In the genomic region with DNA sequence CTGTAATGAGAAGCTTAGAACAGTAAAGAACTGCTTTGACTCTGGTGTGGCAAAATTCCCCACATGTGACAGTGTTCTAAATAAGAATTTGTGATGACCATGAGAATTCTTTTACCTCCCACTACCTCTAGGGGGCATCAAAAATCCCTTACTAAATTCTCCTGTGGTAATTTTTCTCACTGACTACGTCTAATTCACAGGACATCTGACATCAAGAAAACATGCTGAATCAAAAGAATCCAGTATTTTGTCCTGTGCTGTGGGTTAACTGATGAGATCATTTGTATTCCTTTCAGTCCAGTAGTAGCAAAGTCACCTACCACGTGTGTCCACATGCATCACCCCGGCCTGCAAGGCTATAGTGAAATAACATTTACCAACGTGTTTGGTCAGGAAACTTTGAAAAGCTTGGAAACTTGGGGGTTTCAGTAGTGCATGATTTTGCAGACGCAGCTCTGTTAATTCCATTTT, we compare ENCODE assay signal across 7 cellular contexts.
A peak's percentile ranks its signal among the peaks of the same experiment; 100 is the strongest.
DNase-seq lines count a peak whose midpoint lies in the region; ATAC-seq, FAIRE-seq and TF ChIP-seq lines count a peak whose summit lies in the region.

No MANE protein-coding gene starts in this region.

- H3K9me2 ChIP-seq in neural cell (ENCODE audit: insufficient read depth, low read length), result no peaks in the 10 kb centered on the region

- no peaks in the 10 kb centered on the region for H3K79me2 ChIP-seq in neural cell (replicated peaks; ENCODE audit: insufficient read depth, low read length)

- no peak for TF ChIP-seq RAD21 in neural cell (conservative IDR thresholded peaks at IDR 0.05)

- CTCF ChIA-PET in HEK293 (lab: Yijun Ruan, JAX), result interaction anchor here (0.6 to 5.1 kb wide), 28 partner anchors 8 to 875 kb away, joined by 3 to 58 read pairs (median 4); no protein-coding TSS in a partner anchor
- CTCF ChIA-PET in Panc1 (lab: Charles Lee), result interaction anchor here (0.6 to 0.8 kb wide), 2 partner anchors 20 to 77 kb away, joined by 4 to 6 read pairs; no protein-coding TSS in a partner anchor

- H2AFZ ChIP-seq in neural cell (ENCODE audit: low read depth, low read length), result no peak overlapping the region

- no peaks in the 10 kb centered on the region for H3K27me3 ChIP-seq in Panc1 (ENCODE audit: control insufficient read depth, insufficient read depth, low read length)
- no peaks in the 10 kb centered on the region for H3K27me3 ChIP-seq in neural cell (ENCODE audit: insufficient read depth, low read depth, low read length)

- peak; percentile 25 for DNase-seq in Panc1 (ENCODE audit: low read depth, low spot score)
- peak; percentile 52 for DNase-seq in epithelial cell of esophagus (ENCODE audit: low read depth)
- DNase-seq in mucosa of gallbladder (ENCODE audit: low spot score), result no peak

- no peaks in the 10 kb centered on the region for H3F3A ChIP-seq in neural cell (ENCODE audit: insufficient read depth, low read length, poor library complexity, severe bottlenecking)

- H3K36me3 ChIP-seq in HEK293 (ENCODE audit: control insufficient read depth in 2 of 2, insufficient read depth in 1 of 2, low read length in 2 of 2) (peaks cover 5 to 8% of the 10 kb centered on the region in 2 experiments; a peak in 2 of 3 replicates), Panc1 (ENCODE audit: control insufficient read depth, insufficient read depth, low read length) (no peaks in the 10 kb centered on the region), neural cell (ENCODE audit: insufficient read depth, low read length) (no peaks in the 10 kb centered on the region)

- TF ChIP-seq CTCF in HEK293 (tag by site-specific recombination; IDR thresholded peaks at IDR 0.05) (no peak; the same call in 1 of the 2 replicates), Panc1 (IDR thresholded peaks at IDR 0.05) (peak; percentile 90), epithelial cell of esophagus (IDR thresholded peaks at IDR 0.05; ENCODE audit: insufficient read depth, low read depth, low read length, missing control alignments) (peak; percentile 66), neural cell (IDR thresholded peaks at IDR 0.05; ENCODE audit: poor library complexity, severe bottlenecking) (peak; percentile 53)

- TF ChIP-seq EP300 in neural cell (conservative IDR thresholded peaks at IDR 0.05; ENCODE audit: poor library complexity, severe bottlenecking), result no peak

- H3K27ac ChIP-seq in HEK293 (ENCODE audit: extremely low read depth, low read depth, low read length) (no peak overlapping the region), Panc1 (ENCODE audit: low read length) (no peak overlapping the region), neural cell (ENCODE audit: low read length) (no peak overlapping the region)

- H3K9me3 ChIP-seq in HEK293 (ENCODE audit: control insufficient read depth, insufficient read depth, low read depth, low read length), result no peaks in the 10 kb centered on the region
- H3K9me3 ChIP-seq in Panc1 (ENCODE audit: control insufficient read depth, insufficient read depth, low read depth, low read length), result no peaks in the 10 kb centered on the region
- H3K9me3 ChIP-seq in neural cell (ENCODE audit: low read length), result no peaks in the 10 kb centered on the region

- peaks cover 15% of the 10 kb centered on the region; the same call in 1 of the 2 replicates for H3K4me1 ChIP-seq in HEK293 (ENCODE audit: control insufficient read depth, insufficient read depth, low read length)
- no peaks in the 10 kb centered on the region for H3K4me1 ChIP-seq in Panc1 (ENCODE audit: control insufficient read depth, insufficient read depth, low read length)

- peak; percentile 96 for FAIRE-seq in G401.6 (lab: Jason Lieb, UNC)

- no peak overlapping the region for H3K4me2 ChIP-seq in neural cell (ENCODE audit: low read length)

- H3K9ac ChIP-seq in neural cell (ENCODE audit: low read length), result no peak overlapping the region

- POLR2A ChIA-PET in HEK293 (lab: Yijun Ruan, JAX) (no interaction called here), Panc1 (lab: Charles Lee) (no interaction called here)

- intact Hi-C loops in Panc1 (cut with micrococcal nuclease; ENCODE audit: unreplicated experiment), result no loop called here

- H3K4me3 ChIP-seq in HEK293 (ENCODE audit: low read depth, low read length), result no peak overlapping the region
- no peak overlapping the region for H3K4me3 ChIP-seq in Panc1 (ENCODE audit: low read depth in 2 of 2, low read length in 2 of 2)
- H3K4me3 ChIP-seq in epithelial cell of esophagus (ENCODE audit: low read length), result no peak overlapping the region
- no peak overlapping the region for H3K4me3 ChIP-seq in neural cell (ENCODE audit: low read length)

- peak; percentile 65; the same call in 1 of the 2 replicates for ATAC-seq in Panc1
- ATAC-seq in HG02623 (IDR thresholded peaks at IDR 0.05; ENCODE audit: unreplicated experiment), result no peak

- in situ Hi-C loops in Panc1 (cut with HindIII; ENCODE audit: low pct_unique_long_range_greater_than_20kb, low sequenced_read_pairs), result no loop called here

- no TSS peak for BruUV-seq in Panc1 (replicated peaks; lab: Mats Ljungman, UMichigan)

- H4K20me1 ChIP-seq in neural cell (ENCODE audit: insufficient read depth), result no peaks in the 10 kb centered on the region

TF ChIP-seq in HEK293, 187 proteins besides CTCF, POLR2A, EP300 and RAD21 (continues in another document):
- TF ChIP-seq MYNN (tag by site-specific recombination; IDR thresholded peaks at IDR 0.05; ENCODE audit: borderline replicate concordance), result no peak
- TF ChIP-seq ZNF169 (tag by site-specific recombination; IDR thresholded peaks at IDR 0.05), result no peak
- TF ChIP-seq ATF2 (tag by site-specific recombination; IDR thresholded peaks at IDR 0.05; ENCODE audit: low read depth), result peak; percentile 43; the same call in 1 of the 2 replicates
- no peak for TF ChIP-seq KLF1 (tag by site-specific recombination; IDR thresholded peaks at IDR 0.05)
- no peak for TF ChIP-seq MEIS1 (CRISPR knock-in tag; IDR thresholded peaks at IDR 0.05; ENCODE audit: borderline replicate concordance)
- no peak for TF ChIP-seq ZNF23 (tag by site-specific recombination; IDR thresholded peaks at IDR 0.05; ENCODE audit: borderline replicate concordance)
- no peak for TF ChIP-seq ZNF324 (tag by site-specific recombination; IDR thresholded peaks at IDR 0.05)
- TF ChIP-seq, protein P1, sequence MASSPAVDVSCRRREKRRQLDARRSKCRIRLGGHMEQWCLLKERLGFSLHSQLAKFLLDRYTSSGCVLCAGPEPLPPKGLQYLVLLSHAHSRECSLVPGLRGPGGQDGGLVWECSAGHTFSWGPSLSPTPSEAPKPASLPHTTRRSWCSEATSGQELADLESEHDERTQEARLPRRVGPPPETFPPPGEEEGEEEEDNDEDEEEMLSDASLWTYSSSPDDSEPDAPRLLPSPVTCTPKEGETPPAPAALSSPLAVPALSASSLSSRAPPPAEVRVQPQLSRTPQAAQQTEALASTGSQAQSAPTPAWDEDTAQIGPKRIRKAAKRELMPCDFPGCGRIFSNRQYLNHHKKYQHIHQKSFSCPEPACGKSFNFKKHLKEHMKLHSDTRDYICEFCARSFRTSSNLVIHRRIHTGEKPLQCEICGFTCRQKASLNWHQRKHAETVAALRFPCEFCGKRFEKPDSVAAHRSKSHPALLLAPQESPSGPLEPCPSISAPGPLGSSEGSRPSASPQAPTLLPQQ (tag by site-specific recombination; IDR thresholded peaks at IDR 0.05), result 0 out of 2 replicates have a peak, but pooled peaks have one; percentile 14

TF ChIP-seq in neural cell, 6 proteins besides CTCF, POLR2A, EP300 and RAD21:
- TF ChIP-seq MXI1 (conservative IDR thresholded peaks at IDR 0.05; ENCODE audit: poor library complexity, severe bottlenecking) (no peak), SMC3 (conservative IDR thresholded peaks at IDR 0.05; ENCODE audit: poor library complexity) (no peak), TAF1 (IDR thresholded peaks at IDR 0.05; ENCODE audit: low read depth) (no peak), POLR2AphosphoS5 (IDR thresholded peaks at IDR 0.05) (no peak), EZH2 (IDR thresholded peaks at IDR 0.05; ENCODE audit: borderline replicate concordance, insufficient read depth, low read length, poor library complexity, severe bottlenecking) (no peak)
- TF ChIP-seq, protein P2, sequence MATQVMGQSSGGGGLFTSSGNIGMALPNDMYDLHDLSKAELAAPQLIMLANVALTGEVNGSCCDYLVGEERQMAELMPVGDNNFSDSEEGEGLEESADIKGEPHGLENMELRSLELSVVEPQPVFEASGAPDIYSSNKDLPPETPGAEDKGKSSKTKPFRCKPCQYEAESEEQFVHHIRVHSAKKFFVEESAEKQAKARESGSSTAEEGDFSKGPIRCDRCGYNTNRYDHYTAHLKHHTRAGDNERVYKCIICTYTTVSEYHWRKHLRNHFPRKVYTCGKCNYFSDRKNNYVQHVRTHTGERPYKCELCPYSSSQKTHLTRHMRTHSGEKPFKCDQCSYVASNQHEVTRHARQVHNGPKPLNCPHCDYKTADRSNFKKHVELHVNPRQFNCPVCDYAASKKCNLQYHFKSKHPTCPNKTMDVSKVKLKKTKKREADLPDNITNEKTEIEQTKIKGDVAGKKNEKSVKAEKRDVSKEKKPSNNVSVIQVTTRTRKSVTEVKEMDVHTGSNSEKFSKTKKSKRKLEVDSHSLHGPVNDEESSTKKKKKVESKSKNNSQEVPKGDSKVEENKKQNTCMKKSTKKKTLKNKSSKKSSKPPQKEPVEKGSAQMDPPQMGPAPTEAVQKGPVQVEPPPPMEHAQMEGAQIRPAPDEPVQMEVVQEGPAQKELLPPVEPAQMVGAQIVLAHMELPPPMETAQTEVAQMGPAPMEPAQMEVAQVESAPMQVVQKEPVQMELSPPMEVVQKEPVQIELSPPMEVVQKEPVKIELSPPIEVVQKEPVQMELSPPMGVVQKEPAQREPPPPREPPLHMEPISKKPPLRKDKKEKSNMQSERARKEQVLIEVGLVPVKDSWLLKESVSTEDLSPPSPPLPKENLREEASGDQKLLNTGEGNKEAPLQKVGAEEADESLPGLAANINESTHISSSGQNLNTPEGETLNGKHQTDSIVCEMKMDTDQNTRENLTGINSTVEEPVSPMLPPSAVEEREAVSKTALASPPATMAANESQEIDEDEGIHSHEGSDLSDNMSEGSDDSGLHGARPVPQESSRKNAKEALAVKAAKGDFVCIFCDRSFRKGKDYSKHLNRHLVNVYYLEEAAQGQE (IDR thresholded peaks at IDR 0.05; ENCODE audit: borderline replicate concordance), result no peak
